ENCODE assay signal across 1 cellular context in genomic region chr5:157893611-157894010, GRCh38.
TF ChIP-seq lines count a peak whose summit lies in the region.

No MANE protein-coding gene starts in this region.

TF ChIP-seq in HEK293, 187 proteins besides CTCF, POLR2A, EP300 and RAD21 (continued from another document):
- TF ChIP-seq ZBTB11 (tag by site-specific recombination; conservative IDR thresholded peaks at IDR 0.05; ENCODE audit: low read depth): peak; percentile 67
- TF ChIP-seq ZNF433 (tag by site-specific recombination; IDR thresholded peaks at IDR 0.05; ENCODE audit: low read depth): 0 out of 2 replicates have a peak, but pooled peaks have one; percentile 43
- TF ChIP-seq ZNF140 (tag by site-specific recombination; IDR thresholded peaks at IDR 0.05): peak; percentile 52; the same call in 1 of the 2 replicates
- TF ChIP-seq ZNF112 (tag by site-specific recombination; IDR thresholded peaks at IDR 0.05): no peak
- peak; percentile 73; the same call in 1 of the 2 replicates for TF ChIP-seq ZNF394 (tag by site-specific recombination; IDR thresholded peaks at IDR 0.05; ENCODE audit: borderline replicate concordance)
- peak; percentile 38 for TF ChIP-seq ZNF623 (tag by site-specific recombination; IDR thresholded peaks at IDR 0.05)
- no peak for TF ChIP-seq ZNF660 (tag by site-specific recombination; IDR thresholded peaks at IDR 0.05)
- 0 out of 2 replicates have a peak, but pooled peaks have one; percentile 11 for TF ChIP-seq ZNF654 (tag by site-specific recombination; IDR thresholded peaks at IDR 0.05; ENCODE audit: low read depth)
- TF ChIP-seq ZNF19 (tag by site-specific recombination; IDR thresholded peaks at IDR 0.05; ENCODE audit: low read depth): 0 out of 2 replicates have a peak, but pooled peaks have one; percentile 59
